9 cellular contexts compared by ENCODE assay signal in genomic region chr4:77240469-77241066, GRCh38.
DNase-seq lines count a peak whose midpoint lies in the region; ATAC-seq lines count a peak whose summit lies in the region.
"Had no signal": no experiment of that assay in that cellular context is flagged by ENCODE, and none has a peak within 500 bp of the region (broad histone marks: within the 10 kb centered on the region; RNA-seq: fewer than 3 reads in every experiment).

No MANE protein-coding gene starts in this region.

- H2BK12ac ChIP-seq in mesenchymal stem cell (ENCODE audit: low read length in 2 of 2): no peak overlapping the region

- no peak overlapping the region for H4K91ac ChIP-seq in mesenchymal stem cell (ENCODE audit: low read length)

- peak; percentile 82 for ATAC-seq in HG03045 (IDR thresholded peaks at IDR 0.05; ENCODE audit: unreplicated experiment)

- H3K18ac ChIP-seq in mesenchymal stem cell (ENCODE audit: low read depth in 1 of 2, low read length in 2 of 2): no peak overlapping the region

- H4K8ac ChIP-seq in mesenchymal stem cell (ENCODE audit: low read length): no peak overlapping the region

- no peak overlapping the region for H3K9ac ChIP-seq in mesenchymal stem cell (ENCODE audit: low read length)

- H3K14ac ChIP-seq in mesenchymal stem cell (ENCODE audit: low read length in 2 of 2): no peak overlapping the region

- H3K27ac ChIP-seq in mesenchymal stem cell (ENCODE audit: low read length, poor library complexity, severe bottlenecking): no peak overlapping the region
- H3K27ac ChIP-seq: skin epidermis had no signal

- H3K4me2 ChIP-seq in mesenchymal stem cell (ENCODE audit: low read length, poor library complexity, severe bottlenecking): no peak overlapping the region

- no peak overlapping the region for H2BK15ac ChIP-seq in mesenchymal stem cell (ENCODE audit: low read depth, poor library complexity, severe bottlenecking)

- DNase-seq in activated gamma-delta T cell treated with Interleukin-2 at 50 U/mL for 16 hours: peak; percentile 42
- DNase-seq in activated gamma-delta T cell (lab: John Stamatoyannopoulos, UW): no peak
- DNase-seq in NCI-H510A (lab: John Stamatoyannopoulos, UW): peak; percentile 48
- DNase-seq in activated CD4-positive, alpha-beta T cell treated with anti-CD3 and anti-CD28 coated beads, Interleukin-2, amount 50 U/mL, for 4 hours: peak; percentile 37 to 41
- DNase-seq in effector CD8-positive, alpha-beta T cell (lab: John Stamatoyannopoulos, UW): peak; percentile 4
- DNase-seq in mesenchymal stem cell: peak; percentile 56
- DNase-seq in stimulated activated CD8-positive, alpha-beta memory T cell treated with anti-CD3 and anti-CD28 coated beads, Interleukin-4, amount 100 ng/mL, for 48 hours: peak; percentile 82

- no peak overlapping the region for H2BK120ac ChIP-seq in mesenchymal stem cell (ENCODE audit: low read depth, low read length)

- H3K79me1 ChIP-seq in mesenchymal stem cell (replicated peaks; ENCODE audit: low read length, poor library complexity, severe bottlenecking): no peaks in the 10 kb centered on the region

- H3K27me3 ChIP-seq in mesenchymal stem cell (ENCODE audit: control insufficient read depth in 1 of 2, insufficient read depth in 1 of 2, low read length in 2 of 2): peaks cover 75 to 85% of the 10 kb centered on the region in 2 experiments

- no peaks in the 10 kb centered on the region for H3K9me3 ChIP-seq in mesenchymal stem cell (ENCODE audit: control insufficient read depth, low read length)

- 22% methylated on average over 10 of the region's 10 CpGs for WGBS in mesenchymal stem cell

- H2BK5ac ChIP-seq in mesenchymal stem cell (ENCODE audit: low read depth, low read length, poor library complexity, severe bottlenecking): no peak overlapping the region

- no peaks in the 10 kb centered on the region for H3K4me1 ChIP-seq in mesenchymal stem cell (ENCODE audit: control insufficient read depth, insufficient read depth, low read depth, low read length)

- no peaks in the 10 kb centered on the region for H3K36me3 ChIP-seq in mesenchymal stem cell (ENCODE audit: control insufficient read depth in 1 of 2, insufficient read depth in 2 of 2, low read depth in 1 of 2, low read length in 2 of 2)

- H3K4ac ChIP-seq in mesenchymal stem cell (ENCODE audit: low read depth in 1 of 2, low read length in 2 of 2): no peak overlapping the region

- H3K4me3 ChIP-seq in mesenchymal stem cell (ENCODE audit: insufficient read depth in 1 of 2, low read depth in 1 of 2, low read length in 2 of 2): no peak overlapping the region
- H3K4me3 ChIP-seq: skin epidermis had no signal

- no peak overlapping the region for H2AK5ac ChIP-seq in mesenchymal stem cell (ENCODE audit: low read length, severe bottlenecking)

- H2AFZ ChIP-seq in mesenchymal stem cell (ENCODE audit: low read depth, low read length): no peak overlapping the region

- H3K23ac ChIP-seq in mesenchymal stem cell (ENCODE audit: low read length in 2 of 2): no peak overlapping the region
